19 cellular contexts compared by ENCODE assay signal in genomic region chr3:148896062-148896461, GRCh38. TPM values are rescaled to one million over a fixed set of nuclear protein-coding genes. Genes with fewer than 3 reads are reported as not detected.
A peak's percentile ranks its signal among the peaks of the same experiment; 100 is the strongest.
DNase-seq lines count a peak whose midpoint lies in the region; ATAC-seq and TF ChIP-seq lines count a peak whose summit lies in the region.
"Had no signal": no experiment of that assay in that cellular context is flagged by ENCODE, and none has a peak within 500 bp of the region (broad histone marks: within the 10 kb centered on the region; RNA-seq: fewer than 3 reads in every experiment).

No MANE protein-coding gene starts in this region.

- no peak overlapping the region for H2AFZ ChIP-seq in IMR-90 (replicated peaks; ENCODE audit: low read length, poor library complexity)
- H2AFZ ChIP-seq: GM23338 had no signal

- H3K27ac ChIP-seq in IMR-90 (ENCODE audit: insufficient read depth, low read length): no peak overlapping the region
- H3K27ac ChIP-seq: A549 had no signal

- H3K14ac ChIP-seq in IMR-90 (replicated peaks; ENCODE audit: low read depth, low read length): no peak overlapping the region

- H3K36me3 Mint-ChIP-seq in chondrocyte (ENCODE audit: low read depth): peaks cover 8% of the 10 kb centered on the region
- H3K36me3 Mint-ChIP-seq: CD4-positive, alpha-beta memory T cell had no signal

- H2BK20ac ChIP-seq in IMR-90 (ENCODE audit: low read depth, low read length): no peak overlapping the region

- no peak overlapping the region for H3K4me3 Mint-ChIP-seq in chondrocyte (ENCODE audit: unreplicated experiment)
- H3K4me3 Mint-ChIP-seq: CD4-positive, alpha-beta memory T cell; GM23338; H9; HFFc6 had no signal

- dilution Hi-C loops in IMR-90 (cut with HindIII; ENCODE audit: low sequenced_read_pairs, unreplicated experiment): no loop called here

- no peaks in the 10 kb centered on the region for H3K79me1 ChIP-seq in IMR-90 (ENCODE audit: low read depth in 1 of 2, low read length in 2 of 2)

- H3K27ac Mint-ChIP-seq in chondrocyte (ENCODE audit: unreplicated experiment): no peak overlapping the region
- H3K27ac Mint-ChIP-seq: CD4-positive, alpha-beta memory T cell; GM23338; H9; HFFc6 had no signal

- H3K4me1 ChIP-seq in IMR-90 (ENCODE audit: control insufficient read depth, insufficient read depth, low read length): peaks cover 4% of the 10 kb centered on the region; the same call in 1 of the 2 replicates
- H3K4me1 ChIP-seq: A549 had no signal

- H2BK15ac ChIP-seq in IMR-90 (ENCODE audit: low read depth, low read length): no peak overlapping the region

- H3K27me3 ChIP-seq in IMR-90 (ENCODE audit: control insufficient read depth, insufficient read depth, low read length): no peaks in the 10 kb centered on the region

- 0 out of 2 replicates have a peak overlapping the region, but pooled peaks have one; percentile 36 for H2BK120ac ChIP-seq in IMR-90 (ENCODE audit: low read depth, low read length)

- H3K27me3 Mint-ChIP-seq in chondrocyte (ENCODE audit: low read depth): no peaks in the 10 kb centered on the region

- intact Hi-C loops in IMR-90 (cut with micrococcal nuclease): no loop called here

- peak; percentile 77 for ATAC-seq in IMR-90 (ENCODE audit: low read depth)
- no peak for ATAC-seq in GM21717 (IDR thresholded peaks at IDR 0.05; ENCODE audit: unreplicated experiment)
- ATAC-seq: A549, GM23338 had no signal

- POLR2A ChIA-PET in IMR-90 (lab: Charles Lee; ENCODE audit: unreplicated experiment): no interaction called here

- H3K4me1 Mint-ChIP-seq in chondrocyte (ENCODE audit: low read depth): no peaks in the 10 kb centered on the region
- H3K4me1 Mint-ChIP-seq: CD4-positive, alpha-beta memory T cell; GM23338; H9 had no signal

- H4K20me1 ChIP-seq in IMR-90 (ENCODE audit: insufficient read depth, low read length): no peaks in the 10 kb centered on the region

- H3K18ac ChIP-seq in IMR-90 (ENCODE audit: low read depth, low read length): no peak overlapping the region

- CTCF ChIA-PET in IMR-90 (lab: Yijun Ruan, JAX): interaction anchor here (1.3 kb wide), 1 partner anchor 9 kb away, joined by 5 read pairs; no protein-coding TSS in a partner anchor

- H3K4me3 ChIP-seq in IMR-90 (ENCODE audit: insufficient read depth, low read depth, low read length) (no peak overlapping the region), foreskin fibroblast (ENCODE audit: low read depth in 1 of 2, low read length in 2 of 2) (no peak overlapping the region)
- H3K4me3 ChIP-seq: A549, GM23338 had no signal

- no peak for TF ChIP-seq POLR2A in IMR-90 (IDR thresholded peaks at IDR 0.05; ENCODE audit: low read depth, low read length)

- no TSS peak for BruUV-seq in IMR-90 (replicated peaks; lab: Mats Ljungman, UMichigan)

- no peak overlapping the region for H2AK9ac ChIP-seq in IMR-90 (replicated peaks; ENCODE audit: low read depth, low read length, poor library complexity)

- no peaks in the 10 kb centered on the region for H3K9me3 ChIP-seq in IMR-90 (ENCODE audit: control insufficient read depth, insufficient read depth, low read length)
- H3K9me3 ChIP-seq: A549 had no signal

- TF ChIP-seq CTCF in IMR-90 (conservative IDR thresholded peaks at IDR 0.05; ENCODE audit: low read depth, low read length) (no peak), foreskin fibroblast (IDR thresholded peaks at IDR 0.05; ENCODE audit: low read depth, low read length) (no peak), chondrocyte (IDR thresholded peaks at IDR 0.05) (no peak)

- no peak overlapping the region for H3K9ac ChIP-seq in IMR-90 (ENCODE audit: low read depth, low read length)

- peak overlapping the region; percentile 1 for H2BK5ac ChIP-seq in IMR-90 (ENCODE audit: low read depth, low read length, poor library complexity, severe bottlenecking)

- DNase-seq in EL (peak; percentile 74), IMR-90 (peak; percentile 54), foreskin fibroblast (peak; percentile 38 to 61), chondrocyte (ENCODE audit: low spot score) (no peak), iPS-NIHi11 (ENCODE audit: low spot score) (no peak), HuH-7.5 (ENCODE audit: low spot score) (no peak)
- DNase-seq: 8988T; ACHN; C1 segment of cervical spinal cord; CD4-positive, alpha-beta memory T cell; COR-L47; DMS153; DND-41; H9; HFFc6 had no signal

- no peak overlapping the region for H4K5ac ChIP-seq in IMR-90 (ENCODE audit: low read depth, low read length)

- peaks cover 13% of the 10 kb centered on the region for H3K9me3 Mint-ChIP-seq in chondrocyte (ENCODE audit: low read depth)
- H3K9me3 Mint-ChIP-seq: GM23338, H9 had no signal

- no peak overlapping the region for H2AK5ac ChIP-seq in IMR-90 (ENCODE audit: low read depth, low read length)

- H3K56ac ChIP-seq in IMR-90 (ENCODE audit: extremely low read depth, insufficient read depth, low read length): 0 out of 2 replicates have a peak overlapping the region, but pooled peaks have one; percentile 40

- 56% methylated on average over 2 of the region's 3 CpGs; no CpG with 5 or more reads in 1 of the 2 experiments for WGBS in IMR-90 (ENCODE audit: extremely low coverage in 2 of 2, insufficient read length in 1 of 2), 2 experiments

- no peak for TF ChIP-seq RAD21 in IMR-90 (IDR thresholded peaks at IDR 0.05; ENCODE audit: low read length)

- in situ Hi-C loops in IMR-90 (cut with MboI; ENCODE audit: low sequenced_read_pairs): no loop called here

- H3K9me1 ChIP-seq in IMR-90 (ENCODE audit: insufficient read depth, low read length): peaks cover 5% of the 10 kb centered on the region; the same call in 1 of the 2 replicates

- H3K4me2 ChIP-seq in IMR-90 (ENCODE audit: low read depth, low read length): no peak overlapping the region
- H3K4me2 ChIP-seq: A549, GM23338 had no signal

- no peak overlapping the region for H3K4ac ChIP-seq in IMR-90 (ENCODE audit: low read depth, low read length)

- H4K8ac ChIP-seq in IMR-90 (ENCODE audit: low read depth in 2 of 2, low read length in 2 of 2): no peak overlapping the region; a peak in 1 of 4 replicates

- no peaks in the 10 kb centered on the region for H3K36me3 ChIP-seq in IMR-90 (ENCODE audit: control insufficient read depth, insufficient read depth, low read length)

- H4K91ac ChIP-seq in IMR-90 (ENCODE audit: insufficient read depth, low read depth, low read length): no peak overlapping the region

- no peak overlapping the region for H3K23ac ChIP-seq in IMR-90 (ENCODE audit: low read depth, low read length)

TF ChIP-seq in IMR-90, 13 proteins besides CTCF, POLR2A, EP300 and RAD21:
- TF ChIP-seq MXI1 (IDR thresholded peaks at IDR 0.05; ENCODE audit: borderline replicate concordance, low read depth, low read length) (no peak), CEBPB (IDR thresholded peaks at IDR 0.05; ENCODE audit: low read depth, low read length) (no peak)

RNA-seq across cellular contexts. Expression of gene CPA3, which starts 31.0 kb away (rescaled TPM):
- total RNA-seq in IMR-90 (2012; rRNA removed) (0.28 TPM in 1 of 2 replicates, not detected in the other), chondrocyte (not detected in 3 replicates)
- polyA plus RNA-seq in IMR-90 (2012; rRNA removed): 0.07 and 0.09 TPM in 2 replicates
- 0.03 TPM in 1 of 2 replicates, not detected in the other for polyA plus RNA-seq in IMR-90 (2012; cell fraction: cytosol; rRNA removed)
- 0.15 TPM in 1 of 2 replicates, not detected in the other for polyA plus RNA-seq in IMR-90 (2012; cell fraction: nucleus; rRNA removed; ENCODE audit: low replicate concordance)
- total RNA-seq: CD4-positive, alpha-beta memory T cell; GM23338; H4; H9 had no signal
- polyA plus RNA-seq: A549; CD4-positive, alpha-beta memory T cell; GM23338 had no signal

Comparison
In these comparisons a context has a peak if more than half of its experiments do, and no peak if none do; other contexts are left out.
1. DNase-seq: peak in EL (single experiment), IMR-90 (single experiment) and foreskin fibroblast (2 of 2); none in chondrocyte (single experiment), iPS-NIHi11 (single experiment) and HuH-7.5 (single experiment).